In the genomic region with DNA sequence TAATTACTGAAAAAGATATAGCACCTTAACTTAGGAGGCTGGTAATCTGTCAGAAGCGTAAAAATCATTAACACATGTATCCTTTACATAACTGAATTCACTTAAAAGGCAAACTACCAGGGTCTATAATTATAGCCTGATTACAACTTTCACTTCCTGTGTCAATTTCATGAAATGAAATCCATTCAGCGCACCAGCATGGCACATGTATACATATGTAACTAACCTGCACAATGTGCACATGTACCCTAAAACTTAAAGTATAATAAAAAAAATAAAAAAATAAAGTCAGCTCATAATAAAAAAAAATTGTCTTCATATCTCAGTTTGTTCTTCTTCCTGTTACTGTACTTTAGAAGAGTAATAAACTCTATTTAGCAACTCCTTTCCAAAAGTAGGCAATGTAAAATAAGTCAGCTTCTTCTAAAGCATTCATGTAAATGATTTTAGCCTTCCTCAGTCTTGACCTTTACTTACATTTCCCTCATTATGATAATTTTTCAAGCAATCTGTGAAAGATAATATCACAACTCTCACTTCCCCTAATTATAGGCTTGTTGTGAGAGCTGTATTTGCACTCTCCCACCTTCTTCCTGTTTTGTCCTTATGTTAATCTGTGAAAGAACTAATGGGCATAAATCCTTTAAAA, we compare ENCODE assay signal across 1 cellular context.
TF ChIP-seq lines count a peak whose summit lies in the region.

No MANE protein-coding gene starts in this region.

TF ChIP-seq in GM23338, 12 proteins besides CTCF, POLR2A, EP300 and RAD21 (continued from another document):
- TF ChIP-seq, protein P1, sequence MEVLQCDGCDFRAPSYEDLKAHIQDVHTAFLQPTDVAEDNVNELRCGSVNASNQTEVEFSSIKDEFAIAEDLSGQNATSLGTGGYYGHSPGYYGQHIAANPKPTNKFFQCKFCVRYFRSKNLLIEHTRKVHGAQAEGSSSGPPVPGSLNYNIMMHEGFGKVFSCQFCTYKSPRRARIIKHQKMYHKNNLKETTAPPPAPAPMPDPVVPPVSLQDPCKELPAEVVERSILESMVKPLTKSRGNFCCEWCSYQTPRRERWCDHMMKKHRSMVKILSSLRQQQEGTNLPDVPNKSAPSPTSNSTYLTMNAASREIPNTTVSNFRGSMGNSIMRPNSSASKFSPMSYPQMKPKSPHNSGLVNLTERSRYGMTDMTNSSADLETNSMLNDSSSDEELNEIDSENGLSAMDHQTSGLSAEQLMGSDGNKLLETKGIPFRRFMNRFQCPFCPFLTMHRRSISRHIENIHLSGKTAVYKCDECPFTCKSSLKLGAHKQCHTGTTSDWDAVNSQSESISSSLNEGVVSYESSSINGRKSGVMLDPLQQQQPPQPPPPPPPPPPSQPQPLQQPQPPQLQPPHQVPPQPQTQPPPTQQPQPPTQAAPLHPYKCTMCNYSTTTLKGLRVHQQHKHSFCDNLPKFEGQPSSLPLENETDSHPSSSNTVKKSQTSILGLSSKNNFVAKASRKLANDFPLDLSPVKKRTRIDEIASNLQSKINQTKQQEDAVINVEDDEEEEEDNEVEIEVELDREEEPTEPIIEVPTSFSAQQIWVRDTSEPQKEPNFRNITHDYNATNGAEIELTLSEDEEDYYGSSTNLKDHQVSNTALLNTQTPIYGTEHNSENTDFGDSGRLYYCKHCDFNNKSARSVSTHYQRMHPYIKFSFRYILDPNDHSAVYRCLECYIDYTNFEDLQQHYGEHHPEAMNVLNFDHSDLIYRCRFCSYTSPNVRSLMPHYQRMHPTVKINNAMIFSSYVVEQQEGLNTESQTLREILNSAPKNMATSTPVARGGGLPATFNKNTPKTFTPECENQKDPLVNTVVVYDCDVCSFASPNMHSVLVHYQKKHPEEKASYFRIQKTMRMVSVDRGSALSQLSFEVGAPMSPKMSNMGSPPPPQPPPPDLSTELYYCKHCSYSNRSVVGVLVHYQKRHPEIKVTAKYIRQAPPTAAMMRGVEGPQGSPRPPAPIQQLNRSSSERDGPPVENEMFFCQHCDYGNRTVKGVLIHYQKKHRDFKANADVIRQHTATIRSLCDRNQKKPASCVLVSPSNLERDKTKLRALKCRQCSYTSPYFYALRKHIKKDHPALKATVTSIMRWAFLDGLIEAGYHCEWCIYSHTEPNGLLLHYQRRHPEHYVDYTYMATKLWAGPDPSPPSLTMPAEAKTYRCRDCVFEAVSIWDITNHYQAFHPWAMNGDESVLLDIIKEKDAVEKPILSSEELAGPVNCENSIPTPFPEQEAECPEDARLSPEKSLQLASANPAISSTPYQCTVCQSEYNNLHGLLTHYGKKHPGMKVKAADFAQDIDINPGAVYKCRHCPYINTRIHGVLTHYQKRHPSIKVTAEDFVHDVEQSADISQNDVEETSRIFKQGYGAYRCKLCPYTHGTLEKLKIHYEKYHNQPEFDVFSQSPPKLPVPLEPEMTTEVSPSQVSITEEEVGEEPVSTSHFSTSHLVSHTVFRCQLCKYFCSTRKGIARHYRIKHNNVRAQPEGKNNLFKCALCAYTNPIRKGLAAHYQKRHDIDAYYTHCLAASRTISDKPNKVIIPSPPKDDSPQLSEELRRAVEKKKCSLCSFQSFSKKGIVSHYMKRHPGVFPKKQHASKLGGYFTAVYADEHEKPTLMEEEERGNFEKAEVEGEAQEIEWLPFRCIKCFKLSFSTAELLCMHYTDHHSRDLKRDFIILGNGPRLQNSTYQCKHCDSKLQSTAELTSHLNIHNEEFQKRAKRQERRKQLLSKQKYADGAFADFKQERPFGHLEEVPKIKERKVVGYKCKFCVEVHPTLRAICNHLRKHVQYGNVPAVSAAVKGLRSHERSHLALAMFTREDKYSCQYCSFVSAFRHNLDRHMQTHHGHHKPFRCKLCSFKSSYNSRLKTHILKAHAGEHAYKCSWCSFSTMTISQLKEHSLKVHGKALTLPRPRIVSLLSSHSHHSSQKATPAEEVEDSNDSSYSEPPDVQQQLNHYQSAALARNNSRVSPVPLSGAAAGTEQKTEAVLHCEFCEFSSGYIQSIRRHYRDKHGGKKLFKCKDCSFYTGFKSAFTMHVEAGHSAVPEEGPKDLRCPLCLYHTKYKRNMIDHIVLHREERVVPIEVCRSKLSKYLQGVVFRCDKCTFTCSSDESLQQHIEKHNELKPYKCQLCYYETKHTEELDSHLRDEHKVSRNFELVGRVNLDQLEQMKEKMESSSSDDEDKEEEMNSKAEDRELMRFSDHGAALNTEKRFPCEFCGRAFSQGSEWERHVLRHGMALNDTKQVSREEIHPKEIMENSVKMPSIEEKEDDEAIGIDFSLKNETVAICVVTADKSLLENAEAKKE (CRISPR knock-in tag; IDR thresholded peaks at IDR 0.05), result no peak
- TF ChIP-seq ZNF114 (CRISPR knock-in tag; IDR thresholded peaks at IDR 0.05), result no peak
- TF ChIP-seq STAT1 (IDR thresholded peaks at IDR 0.05; ENCODE audit: unreplicated experiment), result no peak
- TF ChIP-seq EZH2phosphoT487 (IDR thresholded peaks at IDR 0.05; ENCODE audit: unreplicated experiment), result no peak
- no peak for TF ChIP-seq EZH2 (IDR thresholded peaks at IDR 0.05; ENCODE audit: low read depth, unreplicated experiment)
